16 cellular contexts compared by ENCODE assay signal in the genomic region with DNA sequence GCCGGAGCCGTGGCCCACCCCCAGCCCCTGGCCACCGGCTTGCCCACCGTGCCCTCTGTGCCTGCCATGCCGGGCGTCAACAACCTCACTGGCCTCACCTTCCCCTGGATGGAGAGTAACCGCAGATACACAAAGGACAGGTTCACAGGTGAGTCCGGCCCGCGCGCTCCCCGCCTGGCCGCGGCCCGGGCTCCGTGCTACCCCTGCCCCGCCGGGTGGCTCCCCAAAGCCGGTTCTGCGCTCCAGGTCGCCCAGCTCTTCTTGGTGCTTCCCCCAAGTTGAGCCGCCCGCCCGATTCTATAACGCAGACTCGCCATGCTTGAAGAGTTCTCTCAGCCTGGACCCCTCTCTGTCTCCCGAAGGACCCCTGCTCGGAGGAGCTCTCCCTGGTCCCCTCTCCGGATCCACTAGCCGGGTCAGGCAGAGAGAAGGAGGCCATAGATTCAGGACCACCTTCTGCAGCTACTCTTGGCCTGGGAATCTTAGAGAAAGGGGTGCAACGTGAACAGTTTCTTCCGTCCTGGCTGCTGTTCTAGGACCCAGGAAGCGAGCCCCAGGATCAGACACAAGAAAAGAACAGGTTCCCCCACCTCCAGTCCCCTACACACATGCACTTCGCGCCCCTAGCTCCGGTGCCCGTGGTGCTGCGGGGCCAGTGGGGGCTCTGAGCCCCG. TPM values are rescaled to one million over a fixed set of nuclear protein-coding genes. Genes with fewer than 3 reads are reported as not detected.
A peak's percentile ranks its signal among the peaks of the same experiment; 100 is the strongest.
DNase-seq lines count a peak whose midpoint lies in the region; ATAC-seq and TF ChIP-seq lines count a peak whose summit lies in the region.
"Had no signal": no experiment of that assay in that cellular context is flagged by ENCODE, and none has a peak within 500 bp of the region (broad histone marks: within the 10 kb centered on the region; RNA-seq: fewer than 3 reads in every experiment).

No MANE protein-coding gene starts in this region.

- no peak for ATAC-seq in HG03442 (IDR thresholded peaks at IDR 0.05; ENCODE audit: unreplicated experiment)
- ATAC-seq: natural killer cell treated with Interleukin-12 subunit alpha and Interleukin-12 subunit beta and Interleukin-15 and Interleukin-18, amount 100 ng/mL, for 72 hours had no signal

- DNase-seq in DMS53 (lab: John Stamatoyannopoulos, UW), result peak; percentile 62
- no peak for DNase-seq in DMS53 treated with DMSO at 0.1 percent for 48 hours (lab: John Stamatoyannopoulos, UW; ENCODE audit: unreplicated experiment)
- DNase-seq in H7, result peak; percentile 81
- peak; percentile 74 for DNase-seq in endodermal cell
- no peak for DNase-seq in NCI-H748 (lab: John Stamatoyannopoulos, UW; ENCODE audit: unreplicated experiment)
- DNase-seq in SKM-1 treated with dmso at 0.1 percent for 144 hours (lab: John Stamatoyannopoulos, UW; ENCODE audit: unreplicated experiment), result no peak
- DNase-seq: activated CD4-positive, alpha-beta T cell treated with anti-CD3 and anti-CD28 coated beads, Interleukin-2, amount 50 U/mL, for 4 hours; SIG-M5; stimulated activated CD4-positive, alpha-beta T cell treated with anti-CD3 and anti-CD28 coated beads, Interleukin-1b, Interleukin-23, amount 100 ng/mL, for 48 hours had no signal

- H3K9me3 Mint-ChIP-seq in endodermal cell, result no peaks in the 10 kb centered on the region
- H3K9me3 Mint-ChIP-seq: natural killer cell treated with Interleukin-12 subunit alpha and Interleukin-12 subunit beta and Interleukin-15 and Interleukin-18, amount 100 ng/mL, for 72 hours had no signal

- H3K4me3 ChIP-seq in H7 (ENCODE audit: insufficient read depth, low read depth, low read length) (no peak overlapping the region), endodermal cell (ENCODE audit: low read length) (no peak overlapping the region), neuron (ENCODE audit: low read length) (no peak overlapping the region)

- WGBS in endodermal cell (ENCODE audit: insufficient coverage in 1 of 2, insufficient read length in 1 of 2), 2 experiments, result 2 to 5% methylated on average over 23 to 39 of the region's 39 CpGs

- peaks cover 99% of the 10 kb centered on the region for H3K27me3 ChIP-seq in H7 (ENCODE audit: control insufficient read depth, insufficient read depth, low read length)
- H3K27me3 ChIP-seq in endodermal cell (ENCODE audit: control insufficient read depth, insufficient read depth, low read length, poor library complexity, severe bottlenecking), result peaks cover 100% of the 10 kb centered on the region
- peaks cover 92% of the 10 kb centered on the region for H3K27me3 ChIP-seq in neuron (ENCODE audit: insufficient read depth, low read length)

- no peaks in the 10 kb centered on the region for H3K4me1 ChIP-seq in endodermal cell (ENCODE audit: control insufficient read depth, insufficient read depth, low read length)
- H3K4me1 ChIP-seq in neuron (ENCODE audit: insufficient read depth, low read length), result peaks cover 8% of the 10 kb centered on the region

- H2AFZ ChIP-seq in neuron (ENCODE audit: low read depth, low read length), result peak overlapping the region; percentile 58

- H3K9ac ChIP-seq in endodermal cell (ENCODE audit: extremely low read depth, low read length, poor library complexity, severe bottlenecking), result no peak overlapping the region

- H3K27ac Mint-ChIP-seq in endodermal cell, result no peak overlapping the region
- H3K27ac Mint-ChIP-seq: natural killer cell treated with Interleukin-12 subunit alpha and Interleukin-12 subunit beta and Interleukin-15 and Interleukin-18, amount 100 ng/mL, for 72 hours had no signal

- H3K4me3 Mint-ChIP-seq in endodermal cell, result no peak overlapping the region
- H3K4me3 Mint-ChIP-seq: natural killer cell treated with Interleukin-12 subunit alpha and Interleukin-12 subunit beta and Interleukin-15 and Interleukin-18, amount 100 ng/mL, for 72 hours had no signal

- H3K27me3 Mint-ChIP-seq in endodermal cell (ENCODE audit: insufficient read depth), result peaks cover 98% of the 10 kb centered on the region

- TF ChIP-seq CTCF in endodermal cell (conservative IDR thresholded peaks at IDR 0.05), result no peak

- H3K36me3 Mint-ChIP-seq in endodermal cell (ENCODE audit: low read depth), result no peaks in the 10 kb centered on the region
- H3K36me3 Mint-ChIP-seq: natural killer cell treated with Interleukin-12 subunit alpha and Interleukin-12 subunit beta and Interleukin-15 and Interleukin-18, amount 100 ng/mL, for 72 hours had no signal

- H3K36me3 ChIP-seq in H7 (replicated peaks; ENCODE audit: control insufficient read depth, insufficient read depth, low read length) (no peaks in the 10 kb centered on the region), endodermal cell (ENCODE audit: control insufficient read depth, insufficient read depth, low read length) (no peaks in the 10 kb centered on the region), neuron (ENCODE audit: insufficient read depth, low read length) (no peaks in the 10 kb centered on the region)

- H3K27ac ChIP-seq in endodermal cell (ENCODE audit: low read depth, low read length), result no peak overlapping the region
- H3K27ac ChIP-seq: 22Rv1 had no signal

- H3K9me3 ChIP-seq in endodermal cell (ENCODE audit: control insufficient read depth, low read length) (no peaks in the 10 kb centered on the region), neuron (ENCODE audit: low read length) (no peaks in the 10 kb centered on the region)

- peaks cover 19% of the 10 kb centered on the region for H3K4me1 Mint-ChIP-seq in endodermal cell

RNA-seq across cellular contexts. Expression of a gene that starts 1.0 kb away (rescaled TPM):
- total RNA-seq in H7 (2014; rRNA removed; shearing (Covaris generic)), result 0.11 TPM in 1 of 2 replicates, not detected in the other
- total RNA-seq in endodermal cell, result not detected
- 0.14 TPM for polyA plus RNA-seq in endodermal cell (2013, experiment 1 of 2)
- 0.12 TPM for polyA plus RNA-seq in endodermal cell (2013, experiment 2 of 2)
- total RNA-seq: astrocyte; epithelial cell of proximal tubule; LHCN-M2; natural killer cell treated with Interleukin-12 subunit alpha and Interleukin-12 subunit beta and Interleukin-15 and Interleukin-18, amount 100 ng/mL, for 72 hours had no signal

Comparison
In these comparisons a context has a peak if more than half of its experiments do, and no peak if none do; other contexts are left out.
1. DNase-seq: peak in DMS53 (single experiment), H7 (single experiment) and endodermal cell (single experiment); none in DMS53 treated with DMSO at 0.1 percent for 48 hours (single experiment), NCI-H748 (single experiment) and SKM-1 treated with dmso at 0.1 percent for 144 hours (single experiment).